Comparison of ENCODE assay signal across 9 cellular contexts in the genomic region with DNA sequence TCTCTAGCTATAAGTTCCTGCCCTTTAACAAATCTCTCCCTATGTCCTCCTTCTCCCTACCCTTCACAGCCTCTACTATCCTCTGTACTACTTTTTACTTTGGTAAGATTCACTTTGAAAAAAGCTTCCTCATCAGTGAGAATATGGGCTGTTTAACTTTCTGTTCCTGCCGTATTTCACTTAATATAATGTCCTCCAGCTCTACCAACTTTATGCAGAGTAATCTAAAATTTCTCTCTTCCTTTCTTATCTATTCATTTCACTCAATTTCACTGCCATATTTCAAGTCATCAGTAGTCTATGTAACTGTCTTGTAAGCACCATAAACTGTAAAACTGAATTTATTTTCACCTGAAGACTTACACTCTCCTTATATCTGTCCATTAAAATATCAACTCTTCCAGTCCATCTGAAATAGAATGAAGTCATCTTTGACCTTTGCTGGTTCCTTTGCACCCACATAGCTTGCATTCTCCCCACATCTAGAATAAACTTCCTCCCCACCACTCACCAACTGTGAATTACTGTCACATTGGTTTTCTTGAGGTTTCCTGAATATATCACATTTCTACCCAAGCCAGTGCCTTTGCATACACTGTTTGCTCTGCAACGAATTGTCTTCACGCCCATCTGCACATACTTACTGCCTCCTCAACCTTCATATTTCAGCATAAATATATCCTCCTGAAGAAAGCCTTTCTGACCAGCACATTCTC. TPM values are rescaled to one million over a fixed set of nuclear protein-coding genes. Genes with fewer than 3 reads are reported as not detected.
DNase-seq lines count a peak whose midpoint lies in the region; ATAC-seq and TF ChIP-seq lines count a peak whose summit lies in the region.
"Had no signal": no experiment of that assay in that cellular context is flagged by ENCODE, and none has a peak within 500 bp of the region (broad histone marks: within the 10 kb centered on the region; RNA-seq: fewer than 3 reads in every experiment).

No MANE protein-coding gene starts in this region.

- H3K4me1 Mint-ChIP-seq in activated naive CD8-positive, alpha-beta T cell (ENCODE audit: low read depth), result peaks cover 28% of the 10 kb centered on the region
- no peaks in the 10 kb centered on the region for H3K4me1 Mint-ChIP-seq in nephron progenitor cell

- H3K4me3 Mint-ChIP-seq in activated naive CD8-positive, alpha-beta T cell, result peak overlapping the region; percentile 4
- no peak overlapping the region for H3K4me3 Mint-ChIP-seq in nephron progenitor cell

- H3K36me3 ChIP-seq in GM06990 (ENCODE audit: control insufficient read depth, insufficient read depth, low read length) (peaks cover 2% of the 10 kb centered on the region; the same call in 1 of the 2 replicates), ascending aorta (no peaks in the 10 kb centered on the region)

- H3K4me3 ChIP-seq in GM06990 (replicated peaks; ENCODE audit: low read depth, low read length), result no peak overlapping the region
- H3K4me3 ChIP-seq in ascending aorta, result no peak overlapping the region

- no peaks in the 10 kb centered on the region for H3K9me3 Mint-ChIP-seq in activated naive CD8-positive, alpha-beta T cell (ENCODE audit: low read depth)
- no peaks in the 10 kb centered on the region for H3K9me3 Mint-ChIP-seq in nephron progenitor cell

- H3K27me3 ChIP-seq in GM06990 (replicated peaks; ENCODE audit: control insufficient read depth, insufficient read depth, low read length), result no peaks in the 10 kb centered on the region
- H3K27me3 ChIP-seq in ascending aorta, result no peaks in the 10 kb centered on the region

- no peaks in the 10 kb centered on the region for H3K9me3 ChIP-seq in ascending aorta

- H3K27ac Mint-ChIP-seq in activated naive CD8-positive, alpha-beta T cell, result peak overlapping the region; percentile 77
- H3K27ac Mint-ChIP-seq in nephron progenitor cell, result no peak overlapping the region

- DNase-seq in GM06990 (ENCODE audit: extremely low read depth, insufficient read length) (peak; percentile 31), ascending aorta (ENCODE audit: low spot score in 2 of 2) (no peak), T1000 (lab: John Stamatoyannopoulos, UW) (no peak), OCI-M2 (lab: John Stamatoyannopoulos, UW; ENCODE audit: unreplicated experiment) (no peak), nephron progenitor cell (no peak)

- H3K4me1 ChIP-seq in ascending aorta, result no peaks in the 10 kb centered on the region

- TF ChIP-seq CTCF in GM06990 (IDR thresholded peaks at IDR 0.05; ENCODE audit: insufficient read depth, low read length, poor library complexity, severe bottlenecking) (no peak), ascending aorta (IDR thresholded peaks at IDR 0.05) (no peak), nephron progenitor cell (IDR thresholded peaks at IDR 0.05) (no peak)

- H3K27ac ChIP-seq in ascending aorta, result no peak overlapping the region
- H3K27ac ChIP-seq: KMS-11 had no signal

- intact Hi-C loops in ascending aorta (cut with DNase I), result no loop called here

- no peaks in the 10 kb centered on the region for H3K27me3 Mint-ChIP-seq in activated naive CD8-positive, alpha-beta T cell
- H3K27me3 Mint-ChIP-seq in nephron progenitor cell (ENCODE audit: low read depth, poor library complexity), result peaks cover 4% of the 10 kb centered on the region

- ATAC-seq in GM19397 (IDR thresholded peaks at IDR 0.05; ENCODE audit: unreplicated experiment) (peak; percentile 91), HG03175 (IDR thresholded peaks at IDR 0.05; ENCODE audit: unreplicated experiment) (peak; percentile 86)

- H3K36me3 Mint-ChIP-seq in activated naive CD8-positive, alpha-beta T cell, result peaks cover 11% of the 10 kb centered on the region
- no peaks in the 10 kb centered on the region for H3K36me3 Mint-ChIP-seq in nephron progenitor cell (ENCODE audit: low read depth)

RNA-seq across cellular contexts. Expression of gene ARAP2, which starts 54.6 kb away (rescaled TPM):
- 12.2 TPM for total RNA-seq in ascending aorta
